Comparison of ENCODE assay signal across 8 cellular contexts in the genomic region with DNA sequence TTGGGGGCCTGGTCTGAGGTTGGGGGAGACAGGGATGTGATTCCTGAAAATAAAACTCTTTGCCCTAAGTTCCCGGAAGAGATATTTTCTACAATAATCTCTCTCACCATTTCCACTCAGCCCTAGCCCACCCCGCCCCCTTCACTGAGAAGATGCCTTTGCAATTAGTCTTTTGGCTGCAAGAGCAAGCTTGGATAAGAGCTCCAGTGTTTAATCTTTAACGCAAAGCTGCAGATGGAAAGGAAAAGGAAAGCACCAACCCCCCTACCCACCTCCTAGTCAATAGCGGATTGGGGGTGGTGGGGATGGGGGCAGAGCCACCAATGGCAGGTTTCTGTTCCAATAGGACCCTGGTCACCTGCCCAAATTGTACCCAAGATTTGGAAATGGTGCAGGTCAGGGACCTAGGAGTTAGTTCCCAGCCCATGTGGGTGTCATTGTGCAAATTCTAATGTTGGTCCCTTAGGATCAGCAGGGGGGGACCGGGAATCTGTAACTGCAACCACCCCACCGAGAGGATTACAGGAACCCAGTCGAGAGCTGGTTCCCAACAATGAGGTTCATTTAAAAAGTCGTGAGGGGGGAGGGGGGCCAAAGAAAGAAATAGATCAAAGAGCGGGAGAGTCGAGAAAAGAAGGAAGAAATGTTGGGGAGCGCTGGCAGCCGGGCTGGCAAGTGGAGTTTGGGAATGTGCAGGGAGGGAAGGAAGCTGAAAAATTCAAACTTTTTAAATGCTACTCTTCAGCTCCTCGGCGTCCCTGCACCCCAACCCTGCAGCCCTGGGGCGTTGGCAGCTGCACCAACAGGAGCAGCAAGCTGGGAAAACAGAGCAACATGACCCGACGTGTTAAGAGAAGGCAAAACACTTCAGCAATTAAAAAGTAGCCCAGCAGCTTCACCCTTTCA. TPM values are rescaled to one million over a fixed set of nuclear protein-coding genes. Genes with fewer than 3 reads are reported as not detected.
DNase-seq lines count a peak whose midpoint lies in the region; ATAC-seq, FAIRE-seq and TF ChIP-seq lines count a peak whose summit lies in the region.

No MANE protein-coding gene starts in this region.

- H3K4me3 Mint-ChIP-seq in H9: peak overlapping the region; percentile 95 to 99

- no peak for TF ChIP-seq CTCF in H9 (conservative IDR thresholded peaks at IDR 0.05)

- no peak overlapping the region for H2BK15ac ChIP-seq in H9 (ENCODE audit: low read depth, low read length)

- H2AFZ ChIP-seq in ACC112 (ENCODE audit: low read length, unreplicated experiment): no peak overlapping the region
- no peak overlapping the region for H2AFZ ChIP-seq in H9 (ENCODE audit: low read length)

- H3K4me2 ChIP-seq in H9 (ENCODE audit: insufficient read depth, insufficient read length, low read length): peak overlapping the region; percentile 73

- H3K4me1 ChIP-seq in ACC112 (ENCODE audit: control insufficient read depth, insufficient read depth, low read length, unreplicated experiment) (peaks cover 20% of the 10 kb centered on the region), H9 (ENCODE audit: insufficient read depth, low read length) (0 out of 2 replicates have a peak, but pooled peaks cover 2% of the 10 kb centered on the region), iPS DF 6.9 (ENCODE audit: control insufficient read depth, insufficient read depth, low read length) (peaks cover 6% of the 10 kb centered on the region)

- peak overlapping the region; percentile 95 for H3K27ac ChIP-seq in ACC112 (ENCODE audit: low read depth, low read length)
- H3K27ac ChIP-seq in H9 (ENCODE audit: insufficient read length, low read depth, low read length): no peak overlapping the region
- H3K27ac ChIP-seq in iPS DF 6.9 (ENCODE audit: low read length): no peak overlapping the region
- peak overlapping the region; percentile 94 to 100 (median 100) for H3K27ac ChIP-seq in skin epidermis

- no peaks in the 10 kb centered on the region for H3K27me3 ChIP-seq in ACC112 (ENCODE audit: insufficient read depth, low read length)
- H3K27me3 ChIP-seq in H9 (ENCODE audit: insufficient read depth, low read length): no peaks in the 10 kb centered on the region
- no peaks in the 10 kb centered on the region for H3K27me3 ChIP-seq in iPS DF 6.9 (ENCODE audit: control insufficient read depth, insufficient read depth, low read length)

- H3K9me3 ChIP-seq in H9 (ENCODE audit: control insufficient read depth, low read depth, low read length) (no peaks in the 10 kb centered on the region), iPS DF 6.9 (ENCODE audit: control insufficient read depth, insufficient read depth, low read length) (no peaks in the 10 kb centered on the region)

- no peak overlapping the region for H3K18ac ChIP-seq in H9 (ENCODE audit: insufficient read length, low read depth, low read length)

- H2BK12ac ChIP-seq in H9 (ENCODE audit: insufficient read length, low read depth, low read length): no peak overlapping the region

- H3K4me1 Mint-ChIP-seq in H9: peaks cover 39 to 54% of the 10 kb centered on the region in 2 experiments

- WGBS in H9 (ENCODE audit: extremely low coverage, insufficient read length, low lambda C conversion rate): no CpG with 5 or more reads among the region's 17 CpGs
- no CpG with 5 or more reads among the region's 17 CpGs for WGBS in iPS DF 6.9 (ENCODE audit: insufficient coverage, insufficient read length)

- H3K56ac ChIP-seq in H9 (ENCODE audit: insufficient read length, low read depth, low read length): no peak overlapping the region

- peaks cover 23% of the 10 kb centered on the region for H3K23me2 ChIP-seq in H9 (ENCODE audit: insufficient read length, low read depth, low read length, poor library complexity, severe bottlenecking)

- FAIRE-seq in GM12891 (lab: Jason Lieb, UNC): no peak

- no peak overlapping the region for H2BK20ac ChIP-seq in H9 (ENCODE audit: low read depth, low read length, poor library complexity, severe bottlenecking)

- H3T11ph ChIP-seq in H9 (ENCODE audit: low read length): no peak overlapping the region

- H3K9ac ChIP-seq in H9 (ENCODE audit: extremely low read depth, insufficient read length, low read length): peak overlapping the region; percentile 86

- H3K27me3 Mint-ChIP-seq in H9 (ENCODE audit: low read depth): peaks cover 4% of the 10 kb centered on the region; the same call in 1 of the 2 replicates

- H3K79me2 ChIP-seq in ACC112 (ENCODE audit: control insufficient read depth, insufficient read depth, low read length, unreplicated experiment) (peaks cover 67% of the 10 kb centered on the region), H9 (ENCODE audit: insufficient read depth, low read length) (peaks cover 33% of the 10 kb centered on the region; the same call in 1 of the 2 replicates)

- peak overlapping the region; percentile 80 to 100 (median 99) for H3K27ac Mint-ChIP-seq in H9

- H4K8ac ChIP-seq in H9 (replicated peaks; ENCODE audit: insufficient read length, low read depth, low read length): no peak overlapping the region

- no peak overlapping the region for H3K14ac ChIP-seq in H9 (ENCODE audit: insufficient read depth, low read length)

- H2AK5ac ChIP-seq in H9 (ENCODE audit: insufficient read length, low read length): no peak overlapping the region

- H4K20me1 ChIP-seq in H9 (ENCODE audit: control insufficient read depth, insufficient read depth, insufficient read length): no peaks in the 10 kb centered on the region

- no peak for DNase-seq in H9
- peak; percentile 48 for DNase-seq in activated naive CD4-positive, alpha-beta T cell treated with anti-CD3 and anti-CD28 coated beads, Interleukin-2, amount 50 U/mL, for 16 hours
- no peak for DNase-seq in iPS DF 6.9 (ENCODE audit: low read depth, low spot score)
- no peak for DNase-seq in GM12891 (ENCODE audit: insufficient read length, low spot score)
- no peak for DNase-seq in effector CD4-positive, alpha-beta T cell

- H2BK120ac ChIP-seq in H9 (ENCODE audit: low read depth, low read length, poor library complexity, severe bottlenecking): no peak overlapping the region

- no peak overlapping the region for H4K5ac ChIP-seq in H9 (ENCODE audit: insufficient read length, low read depth, low read length)

- no peak overlapping the region for H3K4ac ChIP-seq in H9 (ENCODE audit: low read depth, low read length)

- H3K4me3 ChIP-seq in ACC112 (ENCODE audit: low read depth, low read length): peak overlapping the region; percentile 96
- peak overlapping the region; percentile 96 for H3K4me3 ChIP-seq in iPS DF 6.9 (ENCODE audit: low read length)
- peak overlapping the region; percentile 62 to 90 (median 79) for H3K4me3 ChIP-seq in skin epidermis

- H3K79me1 ChIP-seq in H9 (ENCODE audit: insufficient read depth, low read depth, low read length, poor library complexity, severe bottlenecking): no peaks in the 10 kb centered on the region

- no peak for TF ChIP-seq POLR2A in GM12891 (IDR thresholded peaks at IDR 0.05; ENCODE audit: low read depth, low read length)

- ATAC-seq in GM19324 (IDR thresholded peaks at IDR 0.05; ENCODE audit: low FRiP score, unreplicated experiment): no peak

- H3K23ac ChIP-seq in H9 (ENCODE audit: insufficient read length, low read depth, low read length): no peak overlapping the region

- H3K9me3 Mint-ChIP-seq in H9: peaks cover 9 to 13% of the 10 kb centered on the region in 2 experiments; a peak in 4 of 5 replicates

- H3K36me3 Mint-ChIP-seq in H9 (ENCODE audit: insufficient read depth in 1 of 3, low read depth in 3 of 3): peaks cover 49 to 59% (median 51%) of the 10 kb centered on the region in 3 experiments

- H3K36me3 ChIP-seq in ACC112 (ENCODE audit: insufficient read depth, low read length): peaks cover 46% of the 10 kb centered on the region
- H3K36me3 ChIP-seq in iPS DF 6.9 (ENCODE audit: control insufficient read depth, insufficient read depth, low read length): peaks cover 19% of the 10 kb centered on the region

- no peak overlapping the region for H4K91ac ChIP-seq in H9 (ENCODE audit: insufficient read length, low read depth, low read length)

- H2BK5ac ChIP-seq in H9 (ENCODE audit: insufficient read length, low read length): no peak overlapping the region

TF ChIP-seq in GM12891, 5 proteins besides CTCF, POLR2A, EP300 and RAD21:
- TF ChIP-seq SPI1 (IDR thresholded peaks at IDR 0.05; ENCODE audit: low read depth, low read length): no peak
- no peak for TF ChIP-seq POU2F2 (IDR thresholded peaks at IDR 0.05; ENCODE audit: low read depth, low read length)
- TF ChIP-seq TAF1 (IDR thresholded peaks at IDR 0.05; ENCODE audit: low read depth, low read length): no peak
- TF ChIP-seq POLR2AphosphoS5 (IDR thresholded peaks at IDR 0.05; ENCODE audit: low read depth, low read length): no peak; the same call in 1 of the 2 replicates
- TF ChIP-seq PAX5 (IDR thresholded peaks at IDR 0.05; ENCODE audit: insufficient read depth, low read length, severe bottlenecking): no peak

RNA-seq across cellular contexts. Expression of a gene that starts 1.5 kb away (rescaled TPM):
- total RNA-seq in H9 (2021): 95.0 and 109 TPM in 2 replicates
- 48.8 TPM for polyA plus RNA-seq in GM12891 (2012; ENCODE audit: low read depth, missing spikeins)

Comparison
In these comparisons a context has a peak if more than half of its experiments do, and no peak if none do; other contexts are left out.
1. H3K27ac ChIP-seq: peak in ACC112 (single experiment) and skin epidermis (21 of 21); none in H9 (single experiment) and iPS DF 6.9 (single experiment).
2. Peak in every context shown above with its lines, with median percentiles within 50 percentile points of each other: H3K4me3 ChIP-seq.